In the genomic region with DNA sequence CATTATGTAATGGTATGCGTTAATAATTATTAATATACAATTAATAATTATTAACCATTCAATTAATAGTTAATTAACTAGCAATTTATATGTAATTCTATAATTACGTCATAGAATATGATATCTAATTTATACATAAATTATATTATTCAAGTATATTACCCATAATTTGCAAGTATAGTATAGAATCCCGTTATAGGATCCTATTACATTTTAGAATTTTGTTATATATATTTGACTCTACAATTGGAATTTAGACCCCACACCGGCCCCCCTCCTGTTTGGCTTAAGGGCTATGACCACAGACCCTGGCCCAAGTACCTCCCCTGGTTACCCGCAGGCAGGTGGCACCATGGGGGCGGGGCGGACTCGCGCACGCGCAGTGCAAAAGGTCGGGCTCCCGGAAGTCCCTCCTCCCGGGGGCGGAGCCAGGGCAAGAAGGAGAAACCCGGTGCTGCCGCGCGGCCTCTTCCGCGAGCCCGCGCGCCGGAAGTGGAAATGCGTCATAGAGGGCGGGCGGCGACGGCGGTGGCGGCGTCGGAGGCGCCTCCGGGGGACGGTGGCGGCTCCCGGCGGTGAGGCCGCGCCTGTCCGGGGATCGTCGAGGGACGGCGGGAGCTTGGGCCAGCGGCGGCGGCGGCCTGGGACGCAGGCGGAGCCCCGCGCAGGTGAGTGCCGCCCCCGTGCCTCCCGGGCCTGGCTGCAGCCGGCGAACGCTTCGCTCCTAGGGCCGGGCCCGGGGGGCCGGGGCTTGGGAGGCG, we compare ENCODE assay signal across 8 cellular contexts.
DNase-seq lines count a peak whose midpoint lies in the region; ATAC-seq, FAIRE-seq and TF ChIP-seq lines count a peak whose summit lies in the region.

AKAP17A (plus strand) TSS at position 503 of the 761 bp plus-strand sequence. CDS start 1,859 bp downstream, outside the sequence.

- no peak for TF ChIP-seq CTCF in AG09309 (IDR thresholded peaks at IDR 0.05; ENCODE audit: control insufficient read depth, insufficient read depth, low read depth, low read length, missing control alignments)

- DNase-seq in AG09309 (ENCODE audit: low read depth): peak; percentile 55
- DNase-seq in NCI-H446 (lab: John Stamatoyannopoulos, UW): peak; percentile 80 to 95
- DNase-seq in activated CD4-positive, CD25-positive, alpha-beta regulatory T cell treated with anti-CD3 and anti-CD28 coated beads, Interleukin-2, amount 50 U/mL, for 16 hours (ENCODE audit: low read depth, low spot score): peak; percentile 97
- DNase-seq in central memory CD8-positive, alpha-beta T cell (ENCODE audit: low spot score in 2 of 2): peak; percentile 99 to 100
- DNase-seq in stimulated activated CD4-positive, alpha-beta T cell treated with anti-CD3 and anti-CD28 coated beads, Interleukin-12 subunit alpha, Interleukin-12 subunit beta, amount 100 ng/mL, for 24 hours (ENCODE audit: low read depth in 2 of 2): peak; percentile 98 to 100

- H3K27ac Mint-ChIP-seq in central memory CD8-positive, alpha-beta T cell (ENCODE audit: low read depth): peak within 1 kb of the TSS; percentile 96

- H3K9me3 Mint-ChIP-seq in central memory CD8-positive, alpha-beta T cell: no peaks in the 10 kb centered on the region

- ATAC-seq in GM19035 (IDR thresholded peaks at IDR 0.05; ENCODE audit: unreplicated experiment) (peak; percentile 79), HG03342 (IDR thresholded peaks at IDR 0.05; ENCODE audit: unreplicated experiment) (peak; percentile 89)
- peak; percentile 92 for ATAC-seq in central memory CD8-positive, alpha-beta T cell (replicated peaks; ENCODE audit: extremely low read depth, poor library complexity, severe bottlenecking)

- H3K36me3 Mint-ChIP-seq in central memory CD8-positive, alpha-beta T cell (ENCODE audit: insufficient read depth): peaks cover 48% of the 10 kb centered on the region

- H3K4me3 Mint-ChIP-seq in central memory CD8-positive, alpha-beta T cell: peak within 1 kb of the TSS; percentile 95

- peak; percentile 94 for FAIRE-seq in islet of Langerhans (lab: Jason Lieb, UNC)

- peaks cover 43% of the 10 kb centered on the region for H3K4me1 Mint-ChIP-seq in central memory CD8-positive, alpha-beta T cell

- no peaks in the 10 kb centered on the region for H3K27me3 Mint-ChIP-seq in central memory CD8-positive, alpha-beta T cell

- peak within 1 kb of the TSS; percentile 69 for H3K4me3 ChIP-seq in AG09309 (ENCODE audit: control insufficient read depth, low read depth, low read length)

Comparison
In these comparisons a context has a peak if more than half of its experiments do, and no peak if none do; other contexts are left out.
1. Peak in every context shown above with its lines: DNase-seq, ATAC-seq and H3K4me3 ChIP-seq.